1 cellular context compared by ENCODE assay signal in the genomic region with DNA sequence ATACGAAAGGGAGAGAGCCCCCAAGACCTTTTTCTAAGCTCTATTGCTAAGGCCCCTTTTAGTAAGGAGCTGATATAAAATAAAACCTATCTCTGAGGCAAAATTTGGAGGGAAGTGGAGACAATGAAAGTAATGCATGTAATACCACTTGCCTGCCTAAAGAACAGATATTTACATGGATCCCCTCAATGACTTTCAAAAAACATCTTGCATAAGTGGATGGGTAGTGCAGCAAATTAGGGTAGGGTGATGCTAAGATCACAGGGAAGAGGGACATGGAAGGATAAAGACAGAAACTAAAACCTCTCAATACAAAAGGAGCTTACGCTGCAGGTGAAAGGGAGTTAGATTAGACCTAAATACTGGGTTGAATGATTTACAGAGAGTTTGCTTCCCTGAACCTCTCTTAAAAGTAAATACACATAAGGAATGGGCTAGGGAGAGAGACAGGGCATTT.
TF ChIP-seq lines count a peak whose summit lies in the region.

No MANE protein-coding gene starts in this region.

TF ChIP-seq in H1, 55 proteins besides CTCF, POLR2A, EP300 and RAD21:
- TF ChIP-seq SP4 (IDR thresholded peaks at IDR 0.05; ENCODE audit: low read length) (no peak), CHD1 (IDR thresholded peaks at IDR 0.05; ENCODE audit: low read depth, low read length) (no peak), GABPA (IDR thresholded peaks at IDR 0.05; ENCODE audit: borderline replicate concordance, insufficient read depth, low read length) (no peak), SRF (IDR thresholded peaks at IDR 0.05; ENCODE audit: low read depth, low read length) (no peak), RFX5 (IDR thresholded peaks at IDR 0.05; ENCODE audit: borderline replicate concordance, low read depth, low read length) (no peak), BACH1 (IDR thresholded peaks at IDR 0.05; ENCODE audit: low read length) (no peak), RNF2 (IDR thresholded peaks at IDR 0.05; ENCODE audit: borderline replicate concordance, low read depth, low read length, missing control alignments, poor library complexity, severe bottlenecking) (no peak), SIRT6 (IDR thresholded peaks at IDR 0.05; ENCODE audit: low read length) (no peak), YY1 (IDR thresholded peaks at IDR 0.05; ENCODE audit: low read depth, low read length) (no peak), RXRA (IDR thresholded peaks at IDR 0.05; ENCODE audit: insufficient read depth, low read depth, low read length) (no peak), CBX8 (IDR thresholded peaks at IDR 0.05; ENCODE audit: borderline replicate concordance, low read depth, low read length) (no peak), HDAC6 (IDR thresholded peaks at IDR 0.05; ENCODE audit: low read depth, low read length) (no peak), PHF8 (conservative IDR thresholded peaks at IDR 0.05; ENCODE audit: low read depth, low read length) (no peak)
- TF ChIP-seq, protein P1, sequence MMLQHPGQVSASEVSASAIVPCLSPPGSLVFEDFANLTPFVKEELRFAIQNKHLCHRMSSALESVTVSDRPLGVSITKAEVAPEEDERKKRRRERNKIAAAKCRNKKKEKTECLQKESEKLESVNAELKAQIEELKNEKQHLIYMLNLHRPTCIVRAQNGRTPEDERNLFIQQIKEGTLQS (IDR thresholded peaks at IDR 0.05; ENCODE audit: insufficient read depth, low read depth, low read length): no peak
- TF ChIP-seq, protein P2, sequence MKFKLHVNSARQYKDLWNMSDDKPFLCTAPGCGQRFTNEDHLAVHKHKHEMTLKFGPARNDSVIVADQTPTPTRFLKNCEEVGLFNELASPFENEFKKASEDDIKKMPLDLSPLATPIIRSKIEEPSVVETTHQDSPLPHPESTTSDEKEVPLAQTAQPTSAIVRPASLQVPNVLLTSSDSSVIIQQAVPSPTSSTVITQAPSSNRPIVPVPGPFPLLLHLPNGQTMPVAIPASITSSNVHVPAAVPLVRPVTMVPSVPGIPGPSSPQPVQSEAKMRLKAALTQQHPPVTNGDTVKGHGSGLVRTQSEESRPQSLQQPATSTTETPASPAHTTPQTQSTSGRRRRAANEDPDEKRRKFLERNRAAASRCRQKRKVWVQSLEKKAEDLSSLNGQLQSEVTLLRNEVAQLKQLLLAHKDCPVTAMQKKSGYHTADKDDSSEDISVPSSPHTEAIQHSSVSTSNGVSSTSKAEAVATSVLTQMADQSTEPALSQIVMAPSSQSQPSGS (IDR thresholded peaks at IDR 0.05; ENCODE audit: low read length): no peak
TF ChIP-seq in H1: peak in this region for 0.
